Comparison of ENCODE assay signal across 24 cellular contexts in genomic region chr16:57636184-57636583, GRCh38. TPM values are rescaled to one million over a fixed set of nuclear protein-coding genes. Genes with fewer than 3 reads are reported as not detected.
DNase-seq lines count a peak whose midpoint lies in the region; ATAC-seq and TF ChIP-seq lines count a peak whose summit lies in the region.
"Had no signal": no experiment of that assay in that cellular context is flagged by ENCODE, and none has a peak within 500 bp of the region (broad histone marks: within the 10 kb centered on the region; RNA-seq: fewer than 3 reads in every experiment).

No MANE protein-coding gene starts in this region.

- no peaks in the 10 kb centered on the region for H3K9me3 ChIP-seq in CD4-positive, CD25-positive, alpha-beta regulatory T cell (ENCODE audit: control insufficient read depth in 2 of 2, low read length in 2 of 2)
- no peaks in the 10 kb centered on the region for H3K9me3 ChIP-seq in lung (ENCODE audit: control insufficient read depth in 2 of 2, insufficient read depth in 1 of 2, low read length in 1 of 2)
- H3K9me3 ChIP-seq: SK-N-SH had no signal

- no peak overlapping the region for H3K4me3 ChIP-seq in CD4-positive, CD25-positive, alpha-beta regulatory T cell (ENCODE audit: low read depth, low read length)
- no peak overlapping the region for H3K4me3 ChIP-seq in lung

- H3K36me3 ChIP-seq in CD4-positive, CD25-positive, alpha-beta regulatory T cell (ENCODE audit: control insufficient read depth, insufficient read depth, low read length) = no peaks in the 10 kb centered on the region
- H3K36me3 ChIP-seq in lung (ENCODE audit: control insufficient read depth in 2 of 2, insufficient read depth in 2 of 2, low read length in 2 of 2) = no peaks in the 10 kb centered on the region
- H3K36me3 ChIP-seq: WERI-Rb-1 had no signal

- no peak overlapping the region for H3K4me3 Mint-ChIP-seq in CD4-positive, CD25-positive, alpha-beta regulatory T cell
- peak overlapping the region; percentile 11 for H3K4me3 Mint-ChIP-seq in central memory CD8-positive, alpha-beta T cell
- H3K4me3 Mint-ChIP-seq: HFFc6; stimulated activated naive CD8-positive, alpha-beta T cell treated with anti-CD3 and anti-CD28 coated beads, Interleukin-15, Interleukin-2, amounts not matched to agents 100 ng/mL and 50 ng/mL, for 24 hours; T-helper 2 cell treated with Interferon-gamma antibody and Interleukin-4, amounts not matched to agents 5 μg/mL and 100 μg/mL, for 36 hours had no signal

- no peaks in the 10 kb centered on the region for H3K4me1 ChIP-seq in CD4-positive, CD25-positive, alpha-beta regulatory T cell (ENCODE audit: control insufficient read depth, insufficient read depth, low read length, poor library complexity, severe bottlenecking)
- peaks cover 0 to 39% of the 10 kb centered on the region in 2 donors for H3K4me1 ChIP-seq in lung (ENCODE audit: control insufficient read depth in 2 of 2, insufficient read depth in 2 of 2, low read length in 2 of 2)

- no peak for DNase-seq in CD4-positive, CD25-positive, alpha-beta regulatory T cell
- no peak for DNase-seq in central memory CD8-positive, alpha-beta T cell (ENCODE audit: low spot score in 2 of 2)
- DNase-seq in lung (ENCODE audit: low spot score) (no peak), substantia nigra (lab: John Stamatoyannopoulos, UW) (no peak), DMS79 treated with DMSO at 0.1 percent for 48 hours (lab: John Stamatoyannopoulos, UW) (no peak), NCI-H2029 (lab: John Stamatoyannopoulos, UW) (no peak)
- DNase-seq: activated CD4-positive, alpha-beta T cell treated with anti-CD3 and anti-CD28 coated beads, Interleukin-2, amount 50 U/mL, for 1 hour; activated CD8-positive, alpha-beta memory T cell treated with anti-CD3 and anti-CD28 coated beads, Interleukin-2, amount 50 U/mL, for 48 hours; activated gamma-delta T cell; effector memory CD4-positive, alpha-beta T cell; HFFc6; NCI-H1417; NCI-H2171; NCI-H524 treated with DMSO at 0.1 percent for 48 hours; SK-N-SH; stimulated activated CD4-positive, alpha-beta T cell treated with anti-CD3 and anti-CD28 coated beads, Interleukin-1b, Interleukin-23, amount 100 ng/mL, for 48 hours; WERI-Rb-1 had no signal

- ATAC-seq in CD4-positive, CD25-positive, alpha-beta regulatory T cell (ENCODE audit: low read depth in 2 of 2) = no peak
- ATAC-seq in central memory CD8-positive, alpha-beta T cell (replicated peaks; ENCODE audit: extremely low read depth, poor library complexity, severe bottlenecking) = no peak
- no peak for ATAC-seq in lung (ENCODE audit: insufficient read depth, low FRiP score)
- ATAC-seq in HG03378 (IDR thresholded peaks at IDR 0.05; ENCODE audit: unreplicated experiment) = no peak

- WGBS in lung, 2 donors = 87 to 97% methylated on average over 5 of the region's 5 CpGs

- peaks cover 56% of the 10 kb centered on the region for H3K27me3 Mint-ChIP-seq in CD4-positive, CD25-positive, alpha-beta regulatory T cell
- no peaks in the 10 kb centered on the region for H3K27me3 Mint-ChIP-seq in central memory CD8-positive, alpha-beta T cell

- no peaks in the 10 kb centered on the region for H3K4me1 Mint-ChIP-seq in CD4-positive, CD25-positive, alpha-beta regulatory T cell
- H3K4me1 Mint-ChIP-seq in central memory CD8-positive, alpha-beta T cell = peaks cover 34% of the 10 kb centered on the region

- H3K27me3 ChIP-seq in CD4-positive, CD25-positive, alpha-beta regulatory T cell (ENCODE audit: control insufficient read depth, insufficient read depth, low read length) = no peaks in the 10 kb centered on the region
- no peaks in the 10 kb centered on the region for H3K27me3 ChIP-seq in lung (ENCODE audit: control insufficient read depth, insufficient read depth)

- TF ChIP-seq CTCF in lung (IDR thresholded peaks at IDR 0.05; ENCODE audit: control extremely low read depth, extremely low read depth) = no peak

- H3K9me3 Mint-ChIP-seq in CD4-positive, CD25-positive, alpha-beta regulatory T cell = no peaks in the 10 kb centered on the region
- no peaks in the 10 kb centered on the region for H3K9me3 Mint-ChIP-seq in central memory CD8-positive, alpha-beta T cell
- H3K9me3 Mint-ChIP-seq: HFFc6; stimulated activated naive CD8-positive, alpha-beta T cell treated with anti-CD3 and anti-CD28 coated beads, Interleukin-15, Interleukin-2, amounts not matched to agents 100 ng/mL and 50 ng/mL, for 24 hours; T-helper 2 cell treated with Interferon-gamma antibody and Interleukin-4, amounts not matched to agents 5 μg/mL and 100 μg/mL, for 36 hours had no signal

- no peaks in the 10 kb centered on the region for H3K36me3 Mint-ChIP-seq in CD4-positive, CD25-positive, alpha-beta regulatory T cell
- peaks cover 6% of the 10 kb centered on the region for H3K36me3 Mint-ChIP-seq in central memory CD8-positive, alpha-beta T cell (ENCODE audit: insufficient read depth)

- peak overlapping the region in 2 of 3 donors; percentile 41 to 46 for H3K27ac Mint-ChIP-seq in CD4-positive, CD25-positive, alpha-beta regulatory T cell
- peak overlapping the region; percentile 14 for H3K27ac Mint-ChIP-seq in central memory CD8-positive, alpha-beta T cell (ENCODE audit: low read depth)
- H3K27ac Mint-ChIP-seq: HFFc6; stimulated activated naive CD8-positive, alpha-beta T cell treated with anti-CD3 and anti-CD28 coated beads, Interleukin-15, Interleukin-2, amounts not matched to agents 100 ng/mL and 50 ng/mL, for 24 hours; T-helper 2 cell treated with Interferon-gamma antibody and Interleukin-4, amounts not matched to agents 5 μg/mL and 100 μg/mL, for 36 hours had no signal

- H3K27ac ChIP-seq in CD4-positive, CD25-positive, alpha-beta regulatory T cell (ENCODE audit: insufficient read depth, low read length, poor library complexity, severe bottlenecking) = no peak overlapping the region
- peak overlapping the region; percentile 58 to 59 for H3K27ac ChIP-seq in lung (ENCODE audit: low read depth in 1 of 2, low read length in 1 of 2)
- H3K27ac ChIP-seq in substantia nigra (ENCODE audit: low read depth, low read length, poor library complexity, severe bottlenecking) = peak overlapping the region; percentile 84
- H3K27ac ChIP-seq: WERI-Rb-1 had no signal

RNA-seq across cellular contexts. Expression of gene ADGRG1, which starts 7.8 kb away (rescaled TPM):
- 1.2 TPM for total RNA-seq in CD4-positive, CD25-positive, alpha-beta regulatory T cell
- under 1 TPM in 3 of 4 donors, not detected in 1; 0.16 to 0.48 (median 0.33) TPM for polyA plus RNA-seq in CD4-positive, CD25-positive, alpha-beta regulatory T cell
- 10 to 100 TPM in 1 of 2 donors, 1 to 10 TPM in 1; 8.8 to 74.4 TPM for total RNA-seq in lung
- polyA plus RNA-seq in lung = 10 to 100 TPM; 18.9 to 37.2 TPM

RNA-seq across cellular contexts. Expression of gene ADGRG3, which starts 31.9 kb away (rescaled TPM):
- total RNA-seq in CD4-positive, CD25-positive, alpha-beta regulatory T cell = 0.32 TPM
- polyA plus RNA-seq in CD4-positive, CD25-positive, alpha-beta regulatory T cell = not detected
- 10 to 100 TPM in 1 of 2 donors, 1 to 10 TPM in 1; 3.9 to 14.8 TPM for total RNA-seq in lung
- polyA plus RNA-seq in lung = 10 to 100 TPM in 1 of 2 donors, 1 to 10 TPM in 1; 1.8 to 66.2 TPM
- total RNA-seq: G401, HFFc6, osteoblast, RPMI7951 had no signal
- polyA plus RNA-seq: AG04450, SK-N-SH had no signal

RNA-seq across cellular contexts. Expression of gene DRC7, which starts 58.4 kb away (rescaled TPM):
- not detected for total RNA-seq in CD4-positive, CD25-positive, alpha-beta regulatory T cell
- polyA plus RNA-seq in CD4-positive, CD25-positive, alpha-beta regulatory T cell = not detected
- 10 to 100 TPM in 1 of 2 donors, 1 to 10 TPM in 1; 8.6 to 10.9 TPM for total RNA-seq in lung
- 1 to 10 TPM; 2.5 to 4.2 TPM for polyA plus RNA-seq in lung
- total RNA-seq: G401, HFFc6, osteoblast, RPMI7951 had no signal
- polyA plus RNA-seq: AG04450 had no signal
